In genomic region chr12:47306733-47307679, GRCh38 we compare ENCODE assay signal across 7 cellular contexts.
DNase-seq lines count a peak whose midpoint lies in the region; ATAC-seq and TF ChIP-seq lines count a peak whose summit lies in the region.
"Not testable (repeated sequence)": the region's sequence is repeated elsewhere in the genome, so short reads cannot be mapped to it uniquely, and the experiment has no call there.

No MANE protein-coding gene starts in this region.

- CTCF ChIA-PET in RWPE1 (lab: Yijun Ruan, JAX), result interaction anchor here (0.5 to 1.5 kb wide), 5 partner anchors 8 to 274 kb away, joined by 3 to 6 read pairs (median 4); partner anchors contain the start of genes AMIGO2 and PCED1B

- peak overlapping the region; percentile 92 for H3K27ac Mint-ChIP-seq in activated naive CD8-positive, alpha-beta T cell treated with anti-CD3 and anti-CD28 coated beads, Interleukin-2, amount 10 ng/mL, durations not matched to agents 7 days and 5 days

- H3K4me3 ChIP-seq in mucosa of descending colon, result not testable (repeated sequence)

- not testable (repeated sequence) for H3K36me3 ChIP-seq in mucosa of descending colon (ENCODE audit: low read depth)

- peaks cover 12% of the 10 kb centered on the region for H3K9me3 Mint-ChIP-seq in activated naive CD8-positive, alpha-beta T cell treated with anti-CD3 and anti-CD28 coated beads, Interleukin-2, amount 10 ng/mL, durations not matched to agents 7 days and 5 days

- H3K36me3 Mint-ChIP-seq in activated naive CD8-positive, alpha-beta T cell treated with anti-CD3 and anti-CD28 coated beads, Interleukin-2, amount 10 ng/mL, durations not matched to agents 7 days and 5 days, result peaks cover 34% of the 10 kb centered on the region

- H3K4me1 Mint-ChIP-seq in activated naive CD8-positive, alpha-beta T cell treated with anti-CD3 and anti-CD28 coated beads, Interleukin-2, amount 10 ng/mL, durations not matched to agents 7 days and 5 days, result peaks cover 45% of the 10 kb centered on the region

- peak; percentile 19 for ATAC-seq in GM19328 (IDR thresholded peaks at IDR 0.05; ENCODE audit: unreplicated experiment)
- peak; percentile 36 for ATAC-seq in HG02973 (IDR thresholded peaks at IDR 0.05; ENCODE audit: unreplicated experiment)
- peak; percentile 44 for ATAC-seq in activated naive CD8-positive, alpha-beta T cell treated with anti-CD3 and anti-CD28 coated beads, Interleukin-2, amount 10 ng/mL, durations not matched to agents 7 days and 5 days (ENCODE audit: low read depth)
- peak; percentile 52 for ATAC-seq in mucosa of descending colon

- TF ChIP-seq CTCF in RWPE1 (conservative IDR thresholded peaks at IDR 0.05; ENCODE audit: low read depth); mucosa of descending colon (IDR thresholded peaks at IDR 0.05): not testable (repeated sequence)

- not testable (repeated sequence) for H3K9me3 ChIP-seq in mucosa of descending colon

- peak overlapping the region; percentile 86 for H3K4me3 Mint-ChIP-seq in activated naive CD8-positive, alpha-beta T cell treated with anti-CD3 and anti-CD28 coated beads, Interleukin-2, amount 10 ng/mL, durations not matched to agents 7 days and 5 days

- H3K27me3 Mint-ChIP-seq in activated naive CD8-positive, alpha-beta T cell treated with anti-CD3 and anti-CD28 coated beads, Interleukin-2, amount 10 ng/mL, durations not matched to agents 7 days and 5 days, result not testable (repeated sequence)

- intact Hi-C loops in mucosa of descending colon (cut with DNase I, micrococcal nuclease), result not testable (repeated sequence)

- DNase-seq in RWPE1 (ENCODE audit: low spot score), result not testable (repeated sequence)
- DNase-seq in activated CD8-positive, alpha-beta memory T cell treated with anti-CD3 and anti-CD28 coated beads for 24 hours, result peak; percentile 82
- DNase-seq in activated naive CD8-positive, alpha-beta T cell treated with anti-CD3 and anti-CD28 coated beads, Interleukin-2, amount 10 ng/mL, durations not matched to agents 7 days and 5 days, result peak; percentile 69
- DNase-seq in mucosa of descending colon, result peak in 2 of 3 donors; percentile 27 to 30
- DNase-seq in stimulated activated CD4-positive, alpha-beta T cell treated with anti-CD3 and anti-CD28 coated beads, TNF-alpha, amount 100 ng/mL, for 1 hour (ENCODE audit: low read depth in 3 of 3, low spot score in 1 of 3), result peak; percentile 31 to 46 (median 33)

- not testable (repeated sequence) for H3K4me1 ChIP-seq in mucosa of descending colon (ENCODE audit: low read depth)

- POLR2A ChIA-PET in RWPE1 (lab: Yijun Ruan, JAX; ENCODE audit: low non-redundant PET), result not testable (repeated sequence)
- POLR2A ChIA-PET in activated naive CD8-positive, alpha-beta T cell treated with anti-CD3 and anti-CD28 coated beads, Interleukin-2, amount 10 ng/mL, durations not matched to agents 7 days and 5 days (lab: Charles Lee), result interaction anchor here (0.7 to 2.4 kb wide), 21 partner anchors 14 to 275 kb away, joined by 3 to 77 read pairs (median 5); partner anchors contain the start of genes AMIGO2 and PCED1B

- peak overlapping the region; percentile 35; the same call in 1 of the 2 replicates for H3K27ac ChIP-seq in RWPE1
